ENCODE assay signal across 8 cellular contexts in genomic region chr19:55339225-55340143, GRCh38. TPM values are rescaled to one million over a fixed set of nuclear protein-coding genes. Genes with fewer than 3 reads are reported as not detected.
DNase-seq lines count a peak whose midpoint lies in the region; ATAC-seq and TF ChIP-seq lines count a peak whose summit lies in the region.

KMT5C (plus strand) TSS chr19:55339876; CDS start chr19:55341937, 2,061 bp downstream.

- POLR2A ChIA-PET in activated B cell treated with CpG ODN at 0.5 μM for 24 hours (lab: Charles Lee), result interaction anchor here (0.6 to 2.4 kb wide), 23 partner anchors 14 to 891 kb away, joined by 3 to 42 read pairs (median 5); partner anchors contain the start of genes FIZ1, HSPBP1, ISOC2 and LENG8

- H3K4me1 Mint-ChIP-seq in activated B cell treated with CpG ODN at 0.5 μM for 24 hours, result peaks cover 31% of the 10 kb centered on the region
- H3K4me1 Mint-ChIP-seq in immature natural killer cell, result peaks cover 27 to 34% of the 10 kb centered on the region in 2 donors

- TF ChIP-seq POLR2A in GM18951 (IDR thresholded peaks at IDR 0.05; ENCODE audit: extremely low read depth, insufficient read depth, insufficient read length), result peak; percentile 72

- no peaks in the 10 kb centered on the region for H3K9me3 Mint-ChIP-seq in activated B cell treated with CpG ODN at 0.5 μM for 24 hours
- no peaks in the 10 kb centered on the region for H3K9me3 Mint-ChIP-seq in immature natural killer cell

- in situ Hi-C loops in GM18951 (cut with MboI; ENCODE audit: low sequenced_read_pairs, unreplicated experiment), result no loop called here

- H3K4me3 Mint-ChIP-seq in activated B cell treated with CpG ODN at 0.5 μM for 24 hours, result peak within 1 kb of the TSS; percentile 95
- peak within 1 kb of the TSS; percentile 92 to 99 (median 96) for H3K4me3 Mint-ChIP-seq in immature natural killer cell

- CTCF ChIA-PET in activated B cell treated with CpG ODN at 0.5 μM for 24 hours (lab: Charles Lee), result interaction anchor here (0.7 to 1.5 kb wide), 6 partner anchors 38 to 198 kb away, joined by 3 to 11 read pairs (median 6); partner anchors contain the start of genes PPP6R1 and TMEM238

- H3K27ac Mint-ChIP-seq in activated B cell treated with CpG ODN at 0.5 μM for 24 hours, result peak within 1 kb of the TSS; percentile 90
- H3K27ac Mint-ChIP-seq in immature natural killer cell, result peak within 1 kb of the TSS; percentile 97 to 100 (median 99)

- H3K36me3 Mint-ChIP-seq in activated B cell treated with CpG ODN at 0.5 μM for 24 hours (ENCODE audit: low read depth), result peaks cover 6% of the 10 kb centered on the region
- H3K36me3 Mint-ChIP-seq in immature natural killer cell, result no peaks in the 10 kb centered on the region

- intact Hi-C loops in activated B cell treated with CpG ODN at 0.5 μM for 24 hours (cut with micrococcal nuclease), result loop anchor here (1.0 to 2.0 kb wide), 12 partner anchors 15 to 315 kb away; partner anchors contain the start of genes COX6B2, FIZ1, HSPBP1 and ISOC2

- H3K27ac ChIP-seq in caudate nucleus (ENCODE audit: low read depth, low read length), result peak within 1 kb of the TSS; percentile 98

- ATAC-seq in HG03196 (IDR thresholded peaks at IDR 0.05; ENCODE audit: unreplicated experiment), result peak; percentile 82
- ATAC-seq in activated B cell treated with CpG ODN at 0.5 μM for 24 hours (ENCODE audit: low read depth), result peak; percentile 81

- TF ChIP-seq CTCF in activated B cell treated with CpG ODN at 0.5 μM for 24 hours (IDR thresholded peaks at IDR 0.05), result no peak

- DNase-seq in AG08396 (ENCODE audit: low spot score) (peak; percentile 100), NCI-H345 (lab: John Stamatoyannopoulos, UW) (peak; percentile 99), activated B cell treated with CpG ODN at 0.5 μM for 24 hours (peak; percentile 99), caudate nucleus (lab: John Stamatoyannopoulos, UW) (peak; percentile 97 to 100 (median 100)), immature natural killer cell (peak; percentile 100), smooth muscle cell of the brain vasculature (ENCODE audit: low read depth, low spot score) (peak; percentile 100)

- H3K27me3 Mint-ChIP-seq in activated B cell treated with CpG ODN at 0.5 μM for 24 hours (peaks cover 7% of the 10 kb centered on the region), immature natural killer cell (ENCODE audit: low read depth in 3 of 3) (peaks cover 22 to 29% (median 22%) of the 10 kb centered on the region in 3 donors)

RNA-seq across cellular contexts. Expression of gene KMT5C, which starts in this region (rescaled TPM):
- 7.2 and 8.1 TPM in 2 replicates for total RNA-seq in activated B cell treated with CpG ODN at 0.5 μM for 24 hours
- 1 to 10 TPM in 2 of 3 donors, under 1 TPM in 1; 0.79 to 2.2 (median 2.1) TPM for polyA plus RNA-seq in immature natural killer cell

Comparison
In these comparisons a context has a peak if more than half of its experiments do, and no peak if none do; other contexts are left out.
1. Peak in every context shown above with its lines: DNase-seq, ATAC-seq and H3K27ac ChIP-seq.